ENCODE assay signal across 30 cellular contexts in genomic region chrX:70988425-70988824, GRCh38. TPM values are rescaled to one million over a fixed set of nuclear protein-coding genes. Genes with fewer than 3 reads are reported as not detected.
"Had no signal": no experiment of that assay in that cellular context is flagged by ENCODE, and none has a peak within 500 bp of the region (broad histone marks: within the 10 kb centered on the region; RNA-seq: fewer than 3 reads in every experiment).

No MANE protein-coding gene starts in this region.

- ATAC-seq: stimulated activated effector memory CD8-positive, alpha-beta T cell treated with anti-CD3 and anti-CD28 coated beads, Interleukin-12 subunit alpha, Interleukin-12 subunit beta, amount 100 ng/mL, for 72 hours; stimulated activated memory B cell treated with anti-CD40 and anti-IgM and Interleukin-4, amounts not matched to agents 10 μg/mL and 1 μg/mL and 100 μg/mL, for 72 hours; stimulated activated naive B cell treated with anti-CD40 and anti-IgM and Interleukin-4, amounts not matched to agents 10 μg/mL and 1 μg/mL and 100 μg/mL, for 72 hours; stimulated activated naive CD8-positive, alpha-beta T cell treated with anti-CD3 and anti-CD28 coated beads, Interleukin-15, amount 100 ng/mL, for 72 hours; stimulated activated naive CD8-positive, alpha-beta T cell treated with anti-CD3 and anti-CD28 coated beads, Interleukin-15, Interleukin-2, amounts not matched to agents 100 U/mL and 50 U/mL, for 24 hours; upper lobe of right lung had no signal

- H3K27ac Mint-ChIP-seq: stimulated activated effector memory CD8-positive, alpha-beta T cell treated with anti-CD3 and anti-CD28 coated beads, Interleukin-12 subunit alpha, Interleukin-12 subunit beta, amount 100 ng/mL, for 72 hours; stimulated activated memory B cell treated with anti-CD40 and anti-IgM and Interleukin-4, amounts not matched to agents 10 μg/mL and 1 μg/mL and 100 μg/mL, for 72 hours; stimulated activated naive B cell treated with anti-CD40 and anti-IgM and Interleukin-4, amounts not matched to agents 10 μg/mL and 1 μg/mL and 100 μg/mL, for 72 hours; stimulated activated naive CD8-positive, alpha-beta T cell treated with anti-CD3 and anti-CD28 coated beads, Interleukin-15, amount 100 ng/mL, for 72 hours; stimulated activated naive CD8-positive, alpha-beta T cell treated with anti-CD3 and anti-CD28 coated beads, Interleukin-15, Interleukin-2, amounts not matched to agents 100 ng/mL and 50 ng/mL, for 24 hours; type B pancreatic cell had no signal

- H3K4me1 Mint-ChIP-seq: stimulated activated effector memory CD8-positive, alpha-beta T cell treated with anti-CD3 and anti-CD28 coated beads, Interleukin-12 subunit alpha, Interleukin-12 subunit beta, amount 100 ng/mL, for 72 hours; stimulated activated memory B cell treated with anti-CD40 and anti-IgM and Interleukin-4, amounts not matched to agents 10 μg/mL and 1 μg/mL and 100 μg/mL, for 72 hours; stimulated activated naive B cell treated with anti-CD40 and anti-IgM and Interleukin-4, amounts not matched to agents 10 μg/mL and 1 μg/mL and 100 μg/mL, for 72 hours; stimulated activated naive CD8-positive, alpha-beta T cell treated with anti-CD3 and anti-CD28 coated beads, Interleukin-15, amount 100 ng/mL, for 72 hours had no signal

- FAIRE-seq: urothelium cell line had no signal

- H3K4me1 ChIP-seq: stomach, suprapubic skin, testis, thyroid gland, tibial artery, tibial nerve, transverse colon, upper lobe of left lung, upper lobe of right lung, uterus, vagina had no signal

- H3K4me3 ChIP-seq: stomach, suprapubic skin, testis, thoracic aorta, thyroid gland, tibial artery, tibial nerve, transverse colon, upper lobe of left lung, upper lobe of right lung, uterus, vagina had no signal

- H3K9me3 Mint-ChIP-seq: stimulated activated effector memory CD8-positive, alpha-beta T cell treated with anti-CD3 and anti-CD28 coated beads, Interleukin-12 subunit alpha, Interleukin-12 subunit beta, amount 100 ng/mL, for 72 hours; stimulated activated memory B cell treated with anti-CD40 and anti-IgM and Interleukin-4, amounts not matched to agents 10 μg/mL and 1 μg/mL and 100 μg/mL, for 72 hours; stimulated activated naive CD8-positive, alpha-beta T cell treated with anti-CD3 and anti-CD28 coated beads, Interleukin-15, amount 100 ng/mL, for 72 hours; stimulated activated naive CD8-positive, alpha-beta T cell treated with anti-CD3 and anti-CD28 coated beads, Interleukin-15, Interleukin-2, amounts not matched to agents 100 ng/mL and 50 ng/mL, for 24 hours; type B pancreatic cell had no signal

- DNase-seq: stimulated activated CD4-positive, alpha-beta T cell treated with anti-CD3 and anti-CD28 coated beads, Interleukin-2, amount 100 ng/mL, for 48 hours; stimulated activated CD4-positive, alpha-beta T cell treated with anti-CD3 and anti-CD28 coated beads, Interleukin-4, amount 100 ng/mL, for 1 hour; stimulated activated CD4-positive, alpha-beta T cell treated with anti-CD3 and anti-CD28 coated beads, Interleukin-4, amount 100 ng/mL, for 24 hours; stimulated activated CD4-positive, alpha-beta T cell treated with anti-CD3 and anti-CD28 coated beads, Interleukin-4, amount 100 ng/mL, for 4 hours; stimulated activated CD8-positive, alpha-beta memory T cell treated with anti-CD3 and anti-CD28 coated beads, Interleukin-4, amount 100 ng/mL, for 48 hours; stimulated activated naive B cell treated with anti-CD40 and anti-IgM and Interleukin-4, amounts not matched to agents 10 μg/mL and 1 μg/mL and 100 μg/mL, for 72 hours; stimulated activated naive CD4-positive, alpha-beta T cell; stimulated activated naive CD4-positive, alpha-beta T cell treated with Interleukin-2 at 50 U/mL for 16 hours; stimulated activated naive CD8-positive, alpha-beta T cell treated with anti-CD3 and anti-CD28 coated beads, Interleukin-15, amount 100 ng/mL, for 72 hours; stimulated activated naive CD8-positive, alpha-beta T cell treated with anti-CD3 and anti-CD28 coated beads, Interleukin-15, Interleukin-2, amounts not matched to agents 100 U/mL and 50 U/mL, for 24 hours; stomach; substantia nigra; testis; thyroid gland; tibial artery; transverse colon; trophoblast cell; upper lobe of left lung; upper lobe of right lung; uterus had no signal

- H3K36me3 ChIP-seq: stomach, suprapubic skin, thoracic aorta, thyroid gland, tibial artery, tibial nerve, transverse colon, upper lobe of left lung, upper lobe of right lung, uterus, vagina had no signal

- H3K4me3 Mint-ChIP-seq: stimulated activated effector memory CD8-positive, alpha-beta T cell treated with anti-CD3 and anti-CD28 coated beads, Interleukin-12 subunit alpha, Interleukin-12 subunit beta, amount 100 ng/mL, for 72 hours; stimulated activated memory B cell treated with anti-CD40 and anti-IgM and Interleukin-4, amounts not matched to agents 10 μg/mL and 1 μg/mL and 100 μg/mL, for 72 hours; stimulated activated naive B cell treated with anti-CD40 and anti-IgM and Interleukin-4, amounts not matched to agents 10 μg/mL and 1 μg/mL and 100 μg/mL, for 72 hours; stimulated activated naive CD8-positive, alpha-beta T cell treated with anti-CD3 and anti-CD28 coated beads, Interleukin-15, amount 100 ng/mL, for 72 hours; stimulated activated naive CD8-positive, alpha-beta T cell treated with anti-CD3 and anti-CD28 coated beads, Interleukin-15, Interleukin-2, amounts not matched to agents 100 ng/mL and 50 ng/mL, for 24 hours; type B pancreatic cell had no signal

- H3K27me3 ChIP-seq: stomach, suprapubic skin, testis, thyroid gland, tibial artery, tibial nerve, transverse colon, upper lobe of left lung, upper lobe of right lung, uterus, vagina had no signal

- H3K36me3 Mint-ChIP-seq: stimulated activated effector memory CD8-positive, alpha-beta T cell treated with anti-CD3 and anti-CD28 coated beads, Interleukin-12 subunit alpha, Interleukin-12 subunit beta, amount 100 ng/mL, for 72 hours; stimulated activated memory B cell treated with anti-CD40 and anti-IgM and Interleukin-4, amounts not matched to agents 10 μg/mL and 1 μg/mL and 100 μg/mL, for 72 hours; stimulated activated naive B cell treated with anti-CD40 and anti-IgM and Interleukin-4, amounts not matched to agents 10 μg/mL and 1 μg/mL and 100 μg/mL, for 72 hours; type B pancreatic cell had no signal

- H3K9me3 ChIP-seq: suprapubic skin, testis, thoracic aorta, thyroid gland, transverse colon, upper lobe of right lung, vagina had no signal

- H3K27ac ChIP-seq: stomach, suprapubic skin, testis, thoracic aorta, thyroid gland, tibial artery, tibial nerve, transverse colon, upper lobe of left lung, upper lobe of right lung, uterus, vagina had no signal

- H3K27me3 Mint-ChIP-seq: stimulated activated memory B cell treated with anti-CD40 and anti-IgM and Interleukin-4, amounts not matched to agents 10 μg/mL and 1 μg/mL and 100 μg/mL, for 72 hours; stimulated activated naive B cell treated with anti-CD40 and anti-IgM and Interleukin-4, amounts not matched to agents 10 μg/mL and 1 μg/mL and 100 μg/mL, for 72 hours; stimulated activated naive CD8-positive, alpha-beta T cell treated with anti-CD3 and anti-CD28 coated beads, Interleukin-15, amount 100 ng/mL, for 72 hours; stimulated activated naive CD8-positive, alpha-beta T cell treated with anti-CD3 and anti-CD28 coated beads, Interleukin-15, Interleukin-2, amounts not matched to agents 100 ng/mL and 50 ng/mL, for 24 hours; type B pancreatic cell had no signal

RNA-seq across cellular contexts. Expression of gene SLC7A3, which starts 57.5 kb away (rescaled TPM):
- total RNA-seq: subcutaneous adipose tissue, thoracic aorta, upper lobe of right lung had no signal
